ENCODE assay signal across 27 cellular contexts in the genomic region with DNA sequence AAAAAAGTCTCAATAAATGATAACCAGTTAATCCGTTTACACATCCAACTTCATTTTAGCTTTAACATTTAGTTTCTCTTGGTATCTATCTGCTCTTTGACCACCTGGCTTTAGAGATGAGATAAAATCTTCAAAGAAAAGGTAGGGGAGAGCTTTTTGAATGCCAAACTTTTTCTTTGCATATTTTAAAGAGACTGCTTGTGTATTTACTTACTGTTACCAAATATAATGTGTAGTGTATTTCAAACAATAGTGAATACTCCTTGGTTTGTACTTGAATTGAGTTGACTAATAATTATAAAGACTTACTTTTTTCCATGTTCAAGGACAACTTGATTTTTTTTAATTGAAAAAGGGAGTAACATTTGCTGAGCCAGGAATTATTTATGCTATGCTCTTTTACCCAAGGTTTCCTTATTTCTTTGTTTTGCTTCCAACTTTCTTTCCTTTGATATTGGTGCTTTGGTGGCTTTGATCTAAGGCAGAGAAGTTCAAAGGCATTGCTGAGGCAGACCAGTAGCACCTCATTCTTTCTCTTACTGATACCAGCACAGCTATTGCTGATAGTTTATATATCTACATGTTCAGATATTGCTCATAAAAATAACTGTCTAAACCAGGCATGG. TPM values are rescaled to one million over a fixed set of nuclear protein-coding genes. Genes with fewer than 3 reads are reported as not detected.
DNase-seq lines count a peak whose midpoint lies in the region; ATAC-seq, FAIRE-seq and TF ChIP-seq lines count a peak whose summit lies in the region.
"Had no signal": no experiment of that assay in that cellular context is flagged by ENCODE, and none has a peak within 500 bp of the region (broad histone marks: within the 10 kb centered on the region; RNA-seq: fewer than 3 reads in every experiment).

No MANE protein-coding gene starts in this region.

- TF ChIP-seq RAD21 in A549 (conservative IDR thresholded peaks at IDR 0.05 in 1 of 2, IDR thresholded peaks at IDR 0.05 in 1 of 2) (no peak), K562 (CRISPR knock-in tag; conservative IDR thresholded peaks at IDR 0.05 in 1 of 2, IDR thresholded peaks at IDR 0.05 in 1 of 2) (no peak)

- TF ChIP-seq POLR2A in A549 (IDR thresholded peaks at IDR 0.05; ENCODE audit: low read length) (no peak), K562 (conservative IDR thresholded peaks at IDR 0.05) (no peak)

- intact Hi-C loops in Calu3 (cut with micrococcal nuclease; ENCODE audit: unreplicated experiment) = no loop called here
- intact Hi-C loops in K562 (cut with micrococcal nuclease) = no loop called here
- intact Hi-C loops in cardiac septum (cut with DNase I) = no loop called here

- H3K79me2 ChIP-seq in K562 (ENCODE audit: control insufficient read depth, insufficient read depth, low read length) = no peaks in the 10 kb centered on the region

- CTCF ChIA-PET in A549 (lab: Yijun Ruan, JAX) (no interaction called here), Calu3 (lab: Charles Lee) (no interaction called here), K562 (lab: Yijun Ruan, JAX; ENCODE audit: low intra/inter-chr PET ratio) (interaction anchor here (0.7 kb wide), 1 partner anchor 1578 kb away, joined by 5 read pairs; no protein-coding TSS in a partner anchor)

- H3K9me3 Mint-ChIP-seq in Calu3 (ENCODE audit: low read depth, unreplicated experiment) (no peaks in the 10 kb centered on the region), mesothelial cell of epicardium (no peaks in the 10 kb centered on the region)
- H3K9me3 Mint-ChIP-seq: CD8-positive, alpha-beta T cell had no signal

- H3K4me3 ChIP-seq in A549 = no peak overlapping the region
- H3K4me3 ChIP-seq in K562 = no peak overlapping the region
- H3K4me3 ChIP-seq: BLaER1, MG63, SJCRH30 had no signal

- POLR2A ChIA-PET in A549 (lab: Yijun Ruan, JAX) (no interaction called here), K562 (lab: Yijun Ruan, JAX) (no interaction called here)

- H3K4me1 ChIP-seq in A549 (peaks cover 12% of the 10 kb centered on the region; the same call in 2 of the 3 replicates), K562 (replicated peaks in 1 of 2; ENCODE audit: control insufficient read depth in 2 of 2, insufficient read depth in 2 of 2, low read length in 2 of 2) (no peaks in the 10 kb centered on the region)
- H3K4me1 ChIP-seq: BLaER1, SJCRH30 had no signal

- no peak for ATAC-seq in A549
- ATAC-seq in K562 = no peak
- ATAC-seq in GM19023 (IDR thresholded peaks at IDR 0.05; ENCODE audit: unreplicated experiment) = no peak
- no peak for ATAC-seq in HG03196 (IDR thresholded peaks at IDR 0.05; ENCODE audit: unreplicated experiment)
- ATAC-seq: CD8-positive, alpha-beta T cell; SK-N-SH treated with all-trans-retinoic acid at 6 μM for 48 hours had no signal

- FAIRE-seq in A549 (lab: Jason Lieb, UNC) (no peak), K562 (lab: Jason Lieb, UNC) (no peak)
- FAIRE-seq: GM12891, H1 had no signal

- no peaks in the 10 kb centered on the region for H3K9me1 ChIP-seq in K562 (ENCODE audit: control insufficient read depth, insufficient read depth, low read length)

- H3K27ac ChIP-seq in A549 = no peak overlapping the region
- H3K27ac ChIP-seq in K562 (ENCODE audit: extremely low read depth, low read depth, low read length) = no peak overlapping the region
- H3K27ac ChIP-seq: BLaER1, HL-60, SJCRH30 had no signal

- H3K36me3 Mint-ChIP-seq in Calu3 (ENCODE audit: insufficient read depth, unreplicated experiment) (no peaks in the 10 kb centered on the region), mesothelial cell of epicardium (no peaks in the 10 kb centered on the region)
- H3K36me3 Mint-ChIP-seq: CD8-positive, alpha-beta T cell had no signal

- no peaks in the 10 kb centered on the region for H4K20me1 ChIP-seq in K562 (replicated peaks; ENCODE audit: control insufficient read depth, insufficient read depth, low read length)
- H4K20me1 ChIP-seq: BLaER1 had no signal

- no peaks in the 10 kb centered on the region for H3K27me3 Mint-ChIP-seq in Calu3 (ENCODE audit: unreplicated experiment)
- peaks cover 9% of the 10 kb centered on the region for H3K27me3 Mint-ChIP-seq in mesothelial cell of epicardium (ENCODE audit: low read depth)

- no peak for TF ChIP-seq EP300 in A549 (IDR thresholded peaks at IDR 0.05)
- TF ChIP-seq EP300 in K562 (IDR thresholded peaks at IDR 0.05; ENCODE audit: low read length) = no peak

- peaks cover 22 to 30% of the 10 kb centered on the region in 2 experiments for H3K27me3 ChIP-seq in K562 (ENCODE audit: control insufficient read depth in 2 of 2, insufficient read depth in 2 of 2, low read length in 2 of 2)
- H3K27me3 ChIP-seq: BLaER1, MG63 had no signal

- H3K9ac ChIP-seq in K562 (ENCODE audit: insufficient read depth in 1 of 2, low read depth in 2 of 2, low read length in 2 of 2) = no peak overlapping the region
- H3K9ac ChIP-seq: BLaER1 had no signal

- H3K9me3 ChIP-seq in A549 (no peaks in the 10 kb centered on the region), K562 (replicated peaks; ENCODE audit: control insufficient read depth, insufficient read depth, low read depth, low read length) (no peaks in the 10 kb centered on the region)
- H3K9me3 ChIP-seq: BLaER1, MG63, SJCRH30 had no signal

- no peak for DNase-seq in A549 (ENCODE audit: low read depth in 1 of 2, low spot score in 1 of 2)
- no peak for DNase-seq in Calu3
- DNase-seq in K562 (ENCODE audit: extremely low read depth in 1 of 4, low spot score in 3 of 4) = no peak
- DNase-seq in mesothelial cell of epicardium (ENCODE audit: low spot score in 2 of 2, unreplicated experiment in 2 of 2) = no peak
- no peak for DNase-seq in activated naive CD4-positive, alpha-beta T cell treated with anti-CD3 and anti-CD28 coated beads, Interleukin-2, amount 50 U/mL, for 16 hours
- no peak for DNase-seq in cardiac septum (ENCODE audit: low spot score)
- DNase-seq: 8988T; CD8-positive, alpha-beta T cell; DMS79 treated with DMSO at 0.1 percent for 48 hours; GF-D8; Kasumi-1; MG63; NCI-H1105 treated with DMSO at 0.1 percent for 48 hours; NCI-H146; NCI-H1930; NCI-H2107; NCI-H446; NCI-H524 treated with DMSO at 0.1 percent for 48 hours; NCI-H774; SJCRH30 had no signal

- WGBS in A549 (ENCODE audit: missing lambda C conversion rate) = 57% methylated on average over 1 of the region's 1 CpG
- 0% methylated on average over 1 of the region's 1 CpG for WGBS in K562 (ENCODE audit: insufficient coverage, low coverage, missing lambda C conversion rate)

- H3K4me1 Mint-ChIP-seq in Calu3 (ENCODE audit: low read depth, unreplicated experiment) = no peaks in the 10 kb centered on the region
- H3K4me1 Mint-ChIP-seq in mesothelial cell of epicardium = peaks cover 16% of the 10 kb centered on the region

- BruUV-seq in Calu3 (replicated peaks; lab: Mats Ljungman, UMichigan) = no TSS peak
- no TSS peak for BruUV-seq in K562 (replicated peaks; lab: Mats Ljungman, UMichigan)

- H3K27ac Mint-ChIP-seq in Calu3 (ENCODE audit: unreplicated experiment) (peak overlapping the region; percentile 50), mesothelial cell of epicardium (peak overlapping the region; percentile 18)
- H3K27ac Mint-ChIP-seq: CD8-positive, alpha-beta T cell had no signal

- in situ Hi-C loops in K562 (cut with MboI) = no loop called here

- no peak overlapping the region for H2AFZ ChIP-seq in K562 (ENCODE audit: low read depth, low read length)

- H3K4me3 Mint-ChIP-seq in Calu3 (ENCODE audit: low read depth, unreplicated experiment) (no peak overlapping the region), mesothelial cell of epicardium (no peak overlapping the region)
- H3K4me3 Mint-ChIP-seq: CD8-positive, alpha-beta T cell had no signal

- H3K4me2 ChIP-seq in A549 (peak overlapping the region; percentile 47; the same call in 2 of the 3 replicates), K562 (ENCODE audit: insufficient read depth, low read length) (no peak overlapping the region)
- H3K4me2 ChIP-seq: BLaER1 had no signal

- no peaks in the 10 kb centered on the region for H3K36me3 ChIP-seq in K562 (ENCODE audit: control insufficient read depth, insufficient read depth, low read length)
- H3K36me3 ChIP-seq: BLaER1, MG63, SJCRH30 had no signal

- TF ChIP-seq CTCF in A549 (IDR thresholded peaks at IDR 0.05) = no peak
- no peak for TF ChIP-seq CTCF in Calu3 (IDR thresholded peaks at IDR 0.05; ENCODE audit: unreplicated experiment)
- no peak for TF ChIP-seq CTCF in K562 (IDR thresholded peaks at IDR 0.05 in 2 of 3, conservative IDR thresholded peaks at IDR 0.05 in 1 of 3; ENCODE audit: insufficient read depth in 2 of 3, low read depth in 1 of 3, low read length in 3 of 3)
- TF ChIP-seq CTCF in mesothelial cell of epicardium (IDR thresholded peaks at IDR 0.05; ENCODE audit: unreplicated experiment) = no peak

RNA-seq across cellular contexts. Expression of gene CCDC170, which starts 7.8 kb away (rescaled TPM):
- polyA plus RNA-seq in A549 (2011; rRNA removed) = 0.53 and 0.61 TPM in 2 replicates
- 0.03 and 0.04 TPM in 2 replicates for polyA plus RNA-seq in A549 (2012; cell fraction: cytosol; rRNA removed)
- 0.01 TPM in 1 of 2 replicates, not detected in the other for polyA plus RNA-seq in A549 (2012; cell fraction: nucleus; rRNA removed)
- 0.05 to 0.09 TPM (median 0.07 TPM) in 3 replicates for polyA plus RNA-seq in A549 (2017; fragmentation: RNase III; extraction: RNeasy Plus Mini Kit Qiagen cat#74134 plus additional on column Dnase treatment)
- polyA minus RNA-seq in A549 (2011; rRNA and poly(A)+ RNA removed) = 0.39 and 1.1 TPM in 2 replicates
- total RNA-seq in Calu3 (2022) = 0.26 TPM in 1 of 2 replicates, not detected in the other
- total RNA-seq in K562 (2011; cell fraction: chromatin; rRNA removed; ENCODE audit: low replicate concordance) = 0.67 TPM in 1 of 2 replicates, not detected in the other
- not detected in 2 replicates for total RNA-seq in K562 (2011; cell fraction: nucleolus; rRNA removed)
- total RNA-seq in K562 (2011; cell fraction: nucleoplasm; rRNA removed) = not detected in 2 replicates
- total RNA-seq in K562 (2014; rRNA removed) = 0.05 TPM in 1 of 2 replicates, not detected in the other
- total RNA-seq in K562 (2014; rRNA removed; fragmentation: Illumina TruSeq; extraction: Trizol) = not detected in 2 replicates
- total RNA-seq in K562 (2015; rRNA removed; fragmentation: Illumina TruSeq; extraction: Trizol) = 0.18 TPM in 1 of 2 replicates, not detected in the other
- not detected in 2 replicates for total RNA-seq in K562 (2021)
- not detected in 2 replicates for polyA plus RNA-seq in K562 (2011; rRNA removed)
- not detected in 2 replicates for polyA plus RNA-seq in K562 (2011; cell fraction: cytosol; rRNA removed)
- polyA plus RNA-seq in K562 (2011; cell fraction: nucleus; rRNA removed) = not detected in 2 replicates
- 0.03 TPM in 1 of 2 replicates, not detected in the other for polyA plus RNA-seq in K562 (2012)
- not detected in 2 replicates for polyA plus RNA-seq in K562 (2014; fragmentation: Illumina TruSeq; extraction: Trizol)
- polyA plus RNA-seq in K562 (2014; fragmentation: Nextera tagmentation; extraction: Ambion mirVana) = not detected
- polyA plus RNA-seq in K562 (2014; rRNA removed) = 0.01 TPM in 1 of 2 replicates, not detected in the other
- polyA minus RNA-seq in K562 (2011; rRNA and poly(A)+ RNA removed) = 0.32 TPM in 1 of 2 replicates, not detected in the other
- polyA minus RNA-seq in K562 (2011; cell fraction: cytosol; rRNA and poly(A)+ RNA removed) = not detected in 2 replicates
- not detected in 2 replicates for polyA minus RNA-seq in K562 (2011; cell fraction: nucleus; rRNA and poly(A)+ RNA removed)
- 2.5 to 3.2 TPM (median 3.0 TPM) in 3 replicates for total RNA-seq in mesothelial cell of epicardium
- total RNA-seq in cardiac septum = 0.38 TPM
- total RNA-seq: CD8-positive, alpha-beta T cell; SJCRH30 had no signal

RNA-seq across cellular contexts. Expression of gene RMND1, which starts 49.7 kb away (rescaled TPM):
- polyA plus RNA-seq in A549 (2011; rRNA removed) (11.5 and 13.1 TPM in 2 replicates), A549 (2017; fragmentation: RNase III; extraction: RNeasy Plus Mini Kit Qiagen cat#74134 plus additional on column Dnase treatment) (11.7 to 12.5 TPM (median 11.7 TPM) in 3 replicates), K562 (2011; rRNA removed) (26.7 and 33.3 TPM in 2 replicates), K562 (2014; fragmentation: Illumina TruSeq; extraction: Trizol) (37.2 and 42.6 TPM in 2 replicates), K562 (2014; fragmentation: Nextera tagmentation; extraction: Ambion mirVana) (10 to 100 TPM; 36.2 to 38.4 TPM), K562 (2014; rRNA removed) (32.2 and 35.1 TPM in 2 replicates)
- 4.3 and 5.0 TPM in 2 replicates for polyA plus RNA-seq in A549 (2012; cell fraction: cytosol; rRNA removed)
- polyA plus RNA-seq in A549 (2012; cell fraction: nucleus; rRNA removed) = 1.8 and 3.0 TPM in 2 replicates
- polyA minus RNA-seq in A549 (2011; rRNA and poly(A)+ RNA removed) = 6.4 and 7.0 TPM in 2 replicates
- total RNA-seq in Calu3 (2022) (13.2 and 15.5 TPM in 2 replicates), K562 (2014; rRNA removed) (27.8 and 29.6 TPM in 2 replicates), K562 (2014; rRNA removed; fragmentation: Illumina TruSeq; extraction: Trizol) (47.8 and 51.5 TPM in 2 replicates), K562 (2015; rRNA removed; fragmentation: Illumina TruSeq; extraction: Trizol) (42.9 and 45.2 TPM in 2 replicates), K562 (2021) (25.2 and 26.9 TPM in 2 replicates), mesothelial cell of epicardium (22.7 to 24.5 TPM (median 23.4 TPM) in 3 replicates), cardiac septum (11.5 TPM)
- total RNA-seq in K562 (2011; cell fraction: chromatin; rRNA removed; ENCODE audit: low replicate concordance) = 40.6 and 86.4 TPM in 2 replicates
- total RNA-seq in K562 (2011; cell fraction: nucleolus; rRNA removed) = 24.5 and 31.5 TPM in 2 replicates
- total RNA-seq in K562 (2011; cell fraction: nucleoplasm; rRNA removed) = 40.5 and 43.6 TPM in 2 replicates
- 8.1 and 14.3 TPM in 2 replicates for polyA plus RNA-seq in K562 (2011; cell fraction: cytosol; rRNA removed)
- polyA plus RNA-seq in K562 (2011; cell fraction: nucleus; rRNA removed) = 8.1 and 8.3 TPM in 2 replicates
- polyA plus RNA-seq in K562 (2012) = 25.7 and 41.6 TPM in 2 replicates
- polyA minus RNA-seq in K562 (2011; rRNA and poly(A)+ RNA removed) = 50.2 and 53.2 TPM in 2 replicates
- 13.4 and 19.6 TPM in 2 replicates for polyA minus RNA-seq in K562 (2011; cell fraction: cytosol; rRNA and poly(A)+ RNA removed)
- polyA minus RNA-seq in K562 (2011; cell fraction: nucleus; rRNA and poly(A)+ RNA removed) = 23.3 and 31.4 TPM in 2 replicates
